8 cellular contexts compared by ENCODE assay signal in genomic region chr2:217899231-217900009, GRCh38.
DNase-seq lines count a peak whose midpoint lies in the region; ATAC-seq lines count a peak whose summit lies in the region.

No MANE protein-coding gene starts in this region.

- H2AFZ ChIP-seq in neuronal stem cell (ENCODE audit: low read length) = no peak overlapping the region

- H2AK5ac ChIP-seq in neuronal stem cell (ENCODE audit: low read depth, low read length) = peak overlapping the region; percentile 26

- H2BK12ac ChIP-seq in neuronal stem cell (ENCODE audit: low read length) = no peak overlapping the region

- H3K18ac ChIP-seq in neuronal stem cell (ENCODE audit: low read length) = peak overlapping the region; percentile 24

- no peak overlapping the region for H3K27ac ChIP-seq in neuronal stem cell (replicated peaks; ENCODE audit: low read length)

- no peak overlapping the region for H4K8ac ChIP-seq in neuronal stem cell (ENCODE audit: low read depth, low read length)

- H3K4me2 ChIP-seq in neuronal stem cell (ENCODE audit: insufficient read depth, low read length, poor library complexity, severe bottlenecking) = no peak overlapping the region

- H3K36me3 ChIP-seq in neuronal stem cell (replicated peaks in 1 of 2; ENCODE audit: control insufficient read depth in 2 of 2, insufficient read depth in 2 of 2, low read length in 2 of 2) = no peaks in the 10 kb centered on the region

- no peaks in the 10 kb centered on the region for H3K27me3 ChIP-seq in neuronal stem cell (ENCODE audit: control insufficient read depth in 3 of 3, insufficient read depth in 3 of 3, low read depth in 1 of 3, low read length in 3 of 3)

- no CpG with 5 or more reads among the region's 11 CpGs for WGBS in neuronal stem cell (ENCODE audit: extremely low coverage in 2 of 2, insufficient read length in 2 of 2, insufficient replicate concordance in 1 of 2), 2 donors

- peaks cover 0 to 4% of the 10 kb centered on the region in 2 donors for H3K4me1 ChIP-seq in neuronal stem cell (ENCODE audit: control insufficient read depth in 2 of 2, insufficient read depth in 1 of 2, low read depth in 1 of 2, low read length in 2 of 2)

- no peak overlapping the region for H2BK120ac ChIP-seq in neuronal stem cell (ENCODE audit: low read depth, low read length)

- H3K4me3 ChIP-seq in neuronal stem cell (ENCODE audit: low read length in 2 of 2) = no peak overlapping the region

- DNase-seq in DMS153 (lab: John Stamatoyannopoulos, UW) (peak; percentile 28), DMS153 treated with DMSO at 0.1 percent for 48 hours (lab: John Stamatoyannopoulos, UW; ENCODE audit: unreplicated experiment) (no peak), RPMI8226 (peak; percentile 55), neuronal stem cell (ENCODE audit: low spot score) (peak; percentile 58), amygdala (lab: John Stamatoyannopoulos, UW) (no peak)

- no peaks in the 10 kb centered on the region for H3K79me1 ChIP-seq in neuronal stem cell (ENCODE audit: low read depth, low read length)

- H3K23ac ChIP-seq in neuronal stem cell (ENCODE audit: low read depth, low read length, poor library complexity) = no peak overlapping the region

- peak; percentile 69 for ATAC-seq in HG03280 (IDR thresholded peaks at IDR 0.05; ENCODE audit: unreplicated experiment)
- ATAC-seq in esophagus mucosa = peak; percentile 80
- no peak for ATAC-seq in HG02571 (IDR thresholded peaks at IDR 0.05; ENCODE audit: unreplicated experiment)

- no peak overlapping the region for H3K4ac ChIP-seq in neuronal stem cell (ENCODE audit: low read length)

- no peak overlapping the region for H3K14ac ChIP-seq in neuronal stem cell (ENCODE audit: low read length)

- no peak overlapping the region for H2BK5ac ChIP-seq in neuronal stem cell (ENCODE audit: low read length)

- H4K91ac ChIP-seq in neuronal stem cell (ENCODE audit: low read depth, low read length, poor library complexity) = no peak overlapping the region

- H2BK15ac ChIP-seq in neuronal stem cell (ENCODE audit: low read length) = no peak overlapping the region

- H3K9me3 ChIP-seq in neuronal stem cell (replicated peaks in 1 of 2; ENCODE audit: control insufficient read depth in 2 of 2, insufficient read depth in 1 of 2, low read depth in 1 of 2, low read length in 2 of 2) = no peaks in the 10 kb centered on the region

- H3K9ac ChIP-seq in neuronal stem cell (ENCODE audit: low read depth, low read length, poor library complexity) = no peak overlapping the region

Comparison
In these comparisons a context has a peak if more than half of its experiments do, and no peak if none do; other contexts are left out.
1. DNase-seq: peak in DMS153 (single experiment), RPMI8226 (single experiment) and neuronal stem cell (single experiment); none in DMS153 treated with DMSO at 0.1 percent for 48 hours (single experiment) and amygdala (0 of 56).